In the genomic region with DNA sequence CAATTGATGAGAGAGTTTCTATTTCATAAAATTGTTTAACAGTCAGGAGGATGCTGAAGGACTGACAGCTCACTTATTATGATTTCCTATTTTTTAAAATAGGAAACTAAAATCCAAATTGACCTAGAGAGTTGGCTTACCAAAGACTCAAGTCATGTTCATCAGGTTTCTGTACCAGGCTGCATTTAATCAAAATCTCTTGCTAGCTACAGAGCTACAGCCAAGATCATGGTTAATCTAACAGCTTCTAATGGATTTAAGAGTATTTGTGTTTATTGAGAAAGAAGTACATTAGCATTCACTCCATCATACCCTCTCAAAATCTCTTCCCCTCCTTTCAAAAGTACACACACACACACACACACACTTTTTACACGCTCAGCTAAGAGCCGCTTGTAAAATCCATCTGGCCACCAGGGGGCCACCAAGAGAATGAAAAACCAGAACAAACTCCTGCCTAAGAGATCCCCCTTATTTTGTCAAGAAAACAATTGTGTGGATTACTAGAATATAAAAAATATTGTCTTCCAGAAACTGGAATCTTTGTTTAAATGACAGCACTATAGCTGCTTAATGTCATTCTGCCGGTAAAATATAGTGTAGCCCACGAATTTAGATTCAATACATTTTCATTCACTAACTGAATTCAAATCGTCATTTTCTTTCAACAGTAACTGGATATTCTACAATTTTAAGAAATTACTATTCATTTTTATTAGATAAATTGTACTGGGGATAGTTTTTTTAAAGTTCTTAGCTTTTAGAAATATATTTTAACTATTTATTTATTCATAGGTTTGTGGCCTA, we compare ENCODE assay signal across 8 cellular contexts.
DNase-seq lines count a peak whose midpoint lies in the region; ATAC-seq, FAIRE-seq and TF ChIP-seq lines count a peak whose summit lies in the region.

No MANE protein-coding gene starts in this region.

- H3K27ac ChIP-seq in breast epithelium: no peak overlapping the region

- H3K36me3 ChIP-seq in breast epithelium: no peaks in the 10 kb centered on the region

- TF ChIP-seq CTCF in WI38 (IDR thresholded peaks at IDR 0.05; ENCODE audit: low read depth, low read length) (peak; percentile 72), breast epithelium (IDR thresholded peaks at IDR 0.05) (peak; percentile 81 to 84 (median 83))

- ATAC-seq in GM21723 (IDR thresholded peaks at IDR 0.05; ENCODE audit: unreplicated experiment) (peak; percentile 88), GM19023 (IDR thresholded peaks at IDR 0.05; ENCODE audit: unreplicated experiment) (no peak)

- peak; percentile 35 for DNase-seq in Daoy (ENCODE audit: low read depth)
- peak; percentile 76 for DNase-seq in NAMALWA (ENCODE audit: low spot score)
- DNase-seq in breast epithelium (ENCODE audit: low spot score in 2 of 2): peak; percentile 35 to 61
- peak; percentile 42 to 62 (median 54) for DNase-seq in stimulated activated CD4-positive, alpha-beta T cell treated with anti-CD3 and anti-CD28 coated beads, Interleukin-1b, Interleukin-23, amount 100 ng/mL, for 24 hours (ENCODE audit: low read depth in 4 of 4, low spot score in 1 of 4)

- H3K4me1 ChIP-seq in breast epithelium: no peaks in the 10 kb centered on the region

- H3K27me3 ChIP-seq in breast epithelium: no peaks in the 10 kb centered on the region

- no peak overlapping the region for H3K4me3 ChIP-seq in WI38 (ENCODE audit: low read depth, low read length)
- H3K4me3 ChIP-seq in breast epithelium: no peak overlapping the region

- intact Hi-C loops in breast epithelium (cut with DNase I; ENCODE audit: low total_unique reads): no loop called here

- FAIRE-seq in islet of Langerhans (lab: Jason Lieb, UNC): peak; percentile 71

- no peak for TF ChIP-seq POLR2A in breast epithelium (IDR thresholded peaks at IDR 0.05)

- H3K9me3 ChIP-seq in breast epithelium: peaks cover 7 to 8% of the 10 kb centered on the region in 2 donors
